10 cellular contexts compared by ENCODE assay signal in genomic region chr1:27445177-27445936, GRCh38. TPM values are rescaled to one million over a fixed set of nuclear protein-coding genes. Genes with fewer than 3 reads are reported as not detected.
DNase-seq lines count a peak whose midpoint lies in the region; ATAC-seq and TF ChIP-seq lines count a peak whose summit lies in the region.
"Had no signal": no experiment of that assay in that cellular context is flagged by ENCODE, and none has a peak within 500 bp of the region (broad histone marks: within the 10 kb centered on the region; RNA-seq: fewer than 3 reads in every experiment).

No MANE protein-coding gene starts in this region.

- intact Hi-C loops in activated CD4-positive, alpha-beta T cell treated with anti-CD3 and anti-CD28 coated beads for 36 hours (cut with DNase I, micrococcal nuclease) = loop anchor here (1.0 to 5.0 kb wide), 7 partner anchors 17 to 193 kb away; partner anchors contain the start of gene WASF2 (in 1 of the 2)
- intact Hi-C loops in Caco-2 (cut with micrococcal nuclease; ENCODE audit: unreplicated experiment) = no loop called here

- H3K4me3 ChIP-seq in skeletal muscle satellite cell (ENCODE audit: low read length) (no peak overlapping the region), Caco-2 (ENCODE audit: low read depth, low read length) (no peak overlapping the region)

- peak overlapping the region; percentile 95 for H3K27ac Mint-ChIP-seq in activated CD4-positive, alpha-beta T cell treated with anti-CD3 and anti-CD28 coated beads for 36 hours
- H3K27ac Mint-ChIP-seq in activated naive CD8-positive, alpha-beta T cell = peak overlapping the region; percentile 97
- H3K27ac Mint-ChIP-seq in Caco-2 (ENCODE audit: unreplicated experiment) = no peak overlapping the region

- no peak overlapping the region for H3K9ac ChIP-seq in skeletal muscle satellite cell (ENCODE audit: low read depth, low read length)

- H3K36me3 Mint-ChIP-seq in activated CD4-positive, alpha-beta T cell treated with anti-CD3 and anti-CD28 coated beads for 36 hours (ENCODE audit: low read depth) = peaks cover 31% of the 10 kb centered on the region
- peaks cover 11% of the 10 kb centered on the region for H3K36me3 Mint-ChIP-seq in activated naive CD8-positive, alpha-beta T cell
- H3K36me3 Mint-ChIP-seq in Caco-2 (ENCODE audit: insufficient read depth, unreplicated experiment) = peaks cover 10% of the 10 kb centered on the region

- H3K9me3 ChIP-seq in skeletal muscle satellite cell (replicated peaks; ENCODE audit: low read length) = no peaks in the 10 kb centered on the region
- H3K9me3 ChIP-seq in Caco-2 = no peaks in the 10 kb centered on the region

- no peaks in the 10 kb centered on the region for H3K27me3 Mint-ChIP-seq in activated CD4-positive, alpha-beta T cell treated with anti-CD3 and anti-CD28 coated beads for 36 hours
- no peaks in the 10 kb centered on the region for H3K27me3 Mint-ChIP-seq in activated naive CD8-positive, alpha-beta T cell
- no peaks in the 10 kb centered on the region for H3K27me3 Mint-ChIP-seq in Caco-2 (ENCODE audit: insufficient read depth, unreplicated experiment)

- peak; percentile 74 for ATAC-seq in activated CD4-positive, alpha-beta T cell treated with anti-CD3 and anti-CD28 coated beads for 36 hours
- ATAC-seq in HG02973 (IDR thresholded peaks at IDR 0.05; ENCODE audit: unreplicated experiment) = peak; percentile 39
- ATAC-seq: Right ventricle myocardium inferior had no signal

- DNase-seq in activated CD4-positive, alpha-beta T cell treated with anti-CD3 and anti-CD28 coated beads for 36 hours = peak; percentile 20
- no peak for DNase-seq in activated CD4-positive, alpha-beta T cell treated with anti-CD3 and anti-CD28 coated beads, Interleukin-2, amount 50 U/mL, for 48 hours
- DNase-seq in Caco-2 = no peak
- no peak for DNase-seq in NCI-H748 treated with DMSO at 0.1 percent for 48 hours (lab: John Stamatoyannopoulos, UW)
- DNase-seq in mucosa of gallbladder (ENCODE audit: low spot score) = no peak
- DNase-seq: hypothalamus had no signal

- H3K4me1 Mint-ChIP-seq in activated CD4-positive, alpha-beta T cell treated with anti-CD3 and anti-CD28 coated beads for 36 hours = peaks cover 60% of the 10 kb centered on the region
- peaks cover 50% of the 10 kb centered on the region for H3K4me1 Mint-ChIP-seq in activated naive CD8-positive, alpha-beta T cell (ENCODE audit: low read depth)
- H3K4me1 Mint-ChIP-seq in Caco-2 (ENCODE audit: low read depth, unreplicated experiment) = no peaks in the 10 kb centered on the region

- H3K4me3 Mint-ChIP-seq in activated CD4-positive, alpha-beta T cell treated with anti-CD3 and anti-CD28 coated beads for 36 hours = peak overlapping the region; percentile 61
- H3K4me3 Mint-ChIP-seq in activated naive CD8-positive, alpha-beta T cell = peak overlapping the region; percentile 78
- no peak overlapping the region for H3K4me3 Mint-ChIP-seq in Caco-2 (ENCODE audit: unreplicated experiment)

- peaks cover 10% of the 10 kb centered on the region for H3K36me3 ChIP-seq in skeletal muscle satellite cell (ENCODE audit: insufficient read depth, low read length)
- H3K36me3 ChIP-seq in Caco-2 (ENCODE audit: control insufficient read depth, insufficient read depth, low read length) = no peaks in the 10 kb centered on the region

- POLR2A ChIA-PET in activated CD4-positive, alpha-beta T cell treated with anti-CD3 and anti-CD28 coated beads for 36 hours (lab: Charles Lee) = interaction anchor here (0.6 to 2.2 kb wide), 6 partner anchors 12 to 327 kb away, joined by 3 to 8 read pairs (median 4); partner anchors contain the start of gene STX12
- POLR2A ChIA-PET in Caco-2 (lab: Charles Lee) = interaction anchor here (0.5 kb wide), 1 partner anchor 390 kb away, joined by 4 read pairs; no protein-coding TSS in a partner anchor

- H3K27me3 ChIP-seq in skeletal muscle satellite cell (ENCODE audit: control insufficient read depth, insufficient read depth, low read length) = no peaks in the 10 kb centered on the region
- H3K27me3 ChIP-seq in Caco-2 (replicated peaks; ENCODE audit: control insufficient read depth, insufficient read depth, low read length) = no peaks in the 10 kb centered on the region

- H3K9me3 Mint-ChIP-seq in activated CD4-positive, alpha-beta T cell treated with anti-CD3 and anti-CD28 coated beads for 36 hours (ENCODE audit: low read depth) = no peaks in the 10 kb centered on the region
- H3K9me3 Mint-ChIP-seq in activated naive CD8-positive, alpha-beta T cell (ENCODE audit: low read depth) = no peaks in the 10 kb centered on the region
- no peaks in the 10 kb centered on the region for H3K9me3 Mint-ChIP-seq in Caco-2 (ENCODE audit: unreplicated experiment)

- CTCF ChIA-PET in activated CD4-positive, alpha-beta T cell treated with anti-CD3 and anti-CD28 coated beads for 36 hours (lab: Charles Lee) = interaction anchor here (0.6 to 3.4 kb wide), 25 partner anchors 10 to 1064 kb away, joined by 3 to 15 read pairs (median 3); partner anchors contain the start of gene WASF2
- CTCF ChIA-PET in Caco-2 (lab: Charles Lee) = interaction anchor here (0.6 kb wide), 2 partner anchors 15 to 17 kb away, joined by 3 to 5 read pairs; no protein-coding TSS in a partner anchor

- BruUV-seq in Caco-2 (replicated peaks; lab: Mats Ljungman, UMichigan) = no TSS peak

- H3K4me2 ChIP-seq in skeletal muscle satellite cell (ENCODE audit: low read length) = peak overlapping the region; percentile 16

- TF ChIP-seq CTCF in Caco-2 (IDR thresholded peaks at IDR 0.05; ENCODE audit: insufficient read depth in 1 of 2, low read depth in 1 of 2, low read length in 1 of 2, severe bottlenecking in 1 of 2, unreplicated experiment in 1 of 2) = no peak

- H3K4me1 ChIP-seq in skeletal muscle satellite cell (ENCODE audit: control insufficient read depth, insufficient read depth, low read length) (peaks cover 6% of the 10 kb centered on the region), Caco-2 (no peaks in the 10 kb centered on the region)

RNA-seq across cellular contexts. Expression of gene WASF2, which starts 44.6 kb away (rescaled TPM):
- 100 to 1,000 TPM; 104 to 132 TPM for total RNA-seq in activated CD4-positive, alpha-beta T cell treated with anti-CD3 and anti-CD28 coated beads for 36 hours
- total RNA-seq in skeletal muscle satellite cell (2012; rRNA removed) = 17.2 and 18.6 TPM in 2 replicates
- total RNA-seq in Caco-2 (2022) (59.2 and 68.6 TPM in 2 replicates), mucosa of gallbladder (124 TPM)

RNA-seq across cellular contexts. Expression of gene GPR3, which starts 52.9 kb away (rescaled TPM):
- total RNA-seq in activated CD4-positive, alpha-beta T cell treated with anti-CD3 and anti-CD28 coated beads for 36 hours = 1 to 10 TPM; 1.1 to 1.3 TPM
- 1.0 and 1.5 TPM in 2 replicates for total RNA-seq in skeletal muscle satellite cell (2012; rRNA removed)
- total RNA-seq in Caco-2 (2022) (0.91 and 1.2 TPM in 2 replicates), mucosa of gallbladder (0.09 TPM)
- total RNA-seq: Right ventricle myocardium inferior had no signal
